In genomic region chr13:84358601-84359000, GRCh38 we compare ENCODE assay signal across 13 cellular contexts.
DNase-seq lines count a peak whose midpoint lies in the region; ATAC-seq and TF ChIP-seq lines count a peak whose summit lies in the region.
"Had no signal": no experiment of that assay in that cellular context is flagged by ENCODE, and none has a peak within 500 bp of the region (broad histone marks: within the 10 kb centered on the region; RNA-seq: fewer than 3 reads in every experiment).

No MANE protein-coding gene starts in this region.

- no peak overlapping the region for H4K91ac ChIP-seq in mesenchymal stem cell (ENCODE audit: low read length)

- DNase-seq in AG10803 (ENCODE audit: low read depth): peak; percentile 4
- peak; percentile 6 for DNase-seq in EH (ENCODE audit: low read depth)
- peak; percentile 46 for DNase-seq in adipocyte (ENCODE audit: low read depth)
- DNase-seq in mesenchymal stem cell: peak; percentile 2
- DNase-seq in cerebellar nuclear complex (lab: John Stamatoyannopoulos, UW): no peak
- no peak for DNase-seq in ascending aorta (ENCODE audit: low spot score in 2 of 2)
- DNase-seq: CD8-positive, alpha-beta T cell; DMS153; DMS79 treated with DMSO at 0.1 percent for 48 hours; GDM1; HCEC 1CT had no signal

- 90% methylated on average over 4 of the region's 4 CpGs for WGBS in mesenchymal stem cell

- TF ChIP-seq CTCF in AG10803 (conservative IDR thresholded peaks at IDR 0.05; ENCODE audit: low read length) (no peak), ascending aorta (IDR thresholded peaks at IDR 0.05) (no peak)

- intact Hi-C loops in ascending aorta (cut with DNase I): no loop called here

- H3K4me1 ChIP-seq in adipocyte (ENCODE audit: control insufficient read depth, insufficient read depth, low read length) (no peaks in the 10 kb centered on the region), mesenchymal stem cell (ENCODE audit: control insufficient read depth, insufficient read depth, low read depth, low read length) (no peaks in the 10 kb centered on the region), ascending aorta (no peaks in the 10 kb centered on the region)
- H3K4me1 ChIP-seq: A549 had no signal

- H2BK120ac ChIP-seq in mesenchymal stem cell (ENCODE audit: low read depth, low read length): no peak overlapping the region

- no peaks in the 10 kb centered on the region for H3K79me1 ChIP-seq in mesenchymal stem cell (replicated peaks; ENCODE audit: low read length, poor library complexity, severe bottlenecking)

- no peak overlapping the region for H3K23ac ChIP-seq in mesenchymal stem cell (ENCODE audit: low read length in 2 of 2)

- H3K36me3 ChIP-seq in adipocyte (ENCODE audit: control insufficient read depth, insufficient read depth, low read length, severe bottlenecking): no peaks in the 10 kb centered on the region
- no peaks in the 10 kb centered on the region for H3K36me3 ChIP-seq in mesenchymal stem cell (ENCODE audit: control insufficient read depth in 1 of 2, insufficient read depth in 2 of 2, low read depth in 1 of 2, low read length in 2 of 2)
- no peaks in the 10 kb centered on the region for H3K36me3 ChIP-seq in ascending aorta

- H3K4me3 ChIP-seq in AG10803 (ENCODE audit: low read length) (no peak overlapping the region), adipocyte (ENCODE audit: low read length) (no peak overlapping the region), mesenchymal stem cell (ENCODE audit: insufficient read depth in 1 of 2, low read depth in 1 of 2, low read length in 2 of 2) (no peak overlapping the region), ascending aorta (no peak overlapping the region)
- H3K4me3 ChIP-seq: A549 had no signal

- H3K27me3 ChIP-seq in adipocyte (replicated peaks; ENCODE audit: control insufficient read depth, insufficient read depth, low read length) (no peaks in the 10 kb centered on the region), mesenchymal stem cell (ENCODE audit: control insufficient read depth in 1 of 2, insufficient read depth in 1 of 2, low read length in 2 of 2) (no peaks in the 10 kb centered on the region), ascending aorta (no peaks in the 10 kb centered on the region)

- no peak overlapping the region for H2BK15ac ChIP-seq in mesenchymal stem cell (ENCODE audit: low read depth, poor library complexity, severe bottlenecking)

- H3K9ac ChIP-seq in adipocyte (ENCODE audit: low read length) (no peak overlapping the region), mesenchymal stem cell (ENCODE audit: low read length) (no peak overlapping the region)

- H2BK5ac ChIP-seq in mesenchymal stem cell (ENCODE audit: low read depth, low read length, poor library complexity, severe bottlenecking): no peak overlapping the region

- H2AK5ac ChIP-seq in mesenchymal stem cell (ENCODE audit: low read length, severe bottlenecking): no peak overlapping the region

- H3K27ac ChIP-seq in mesenchymal stem cell (ENCODE audit: low read length, poor library complexity, severe bottlenecking): no peak overlapping the region
- no peak overlapping the region for H3K27ac ChIP-seq in ascending aorta
- H3K27ac ChIP-seq: A549 had no signal

- H2AFZ ChIP-seq in mesenchymal stem cell (ENCODE audit: low read depth, low read length): no peak overlapping the region

- no peak overlapping the region for H3K4me2 ChIP-seq in mesenchymal stem cell (ENCODE audit: low read length, poor library complexity, severe bottlenecking)
- H3K4me2 ChIP-seq: A549 had no signal

- H3K14ac ChIP-seq in mesenchymal stem cell (ENCODE audit: low read length in 2 of 2): no peak overlapping the region

- H3K4ac ChIP-seq in mesenchymal stem cell (ENCODE audit: low read depth in 1 of 2, low read length in 2 of 2): no peak overlapping the region

- no peak overlapping the region for H2BK12ac ChIP-seq in mesenchymal stem cell (ENCODE audit: low read length in 2 of 2)

- ATAC-seq in GM21717 (IDR thresholded peaks at IDR 0.05; ENCODE audit: unreplicated experiment): no peak
- ATAC-seq: A549; CD8-positive, alpha-beta T cell had no signal

- H3K18ac ChIP-seq in mesenchymal stem cell (ENCODE audit: low read depth in 1 of 2, low read length in 2 of 2): no peak overlapping the region

- H3K9me3 ChIP-seq in adipocyte (ENCODE audit: control insufficient read depth, low read length): no peaks in the 10 kb centered on the region
- H3K9me3 ChIP-seq in mesenchymal stem cell (ENCODE audit: control insufficient read depth, low read length): no peaks in the 10 kb centered on the region
- H3K9me3 ChIP-seq in ascending aorta: no peaks in the 10 kb centered on the region
- H3K9me3 ChIP-seq: A549 had no signal

- H4K8ac ChIP-seq in mesenchymal stem cell (ENCODE audit: low read length): no peak overlapping the region

Comparison
In these comparisons a context has a peak if more than half of its experiments do, and no peak if none do; other contexts are left out.
1. DNase-seq: peak in AG10803 (single experiment), EH (single experiment), adipocyte (single experiment) and mesenchymal stem cell (single experiment); none in cerebellar nuclear complex (0 of 2) and ascending aorta (0 of 2).